ENCODE assay signal across 10 cellular contexts in the genomic region with DNA sequence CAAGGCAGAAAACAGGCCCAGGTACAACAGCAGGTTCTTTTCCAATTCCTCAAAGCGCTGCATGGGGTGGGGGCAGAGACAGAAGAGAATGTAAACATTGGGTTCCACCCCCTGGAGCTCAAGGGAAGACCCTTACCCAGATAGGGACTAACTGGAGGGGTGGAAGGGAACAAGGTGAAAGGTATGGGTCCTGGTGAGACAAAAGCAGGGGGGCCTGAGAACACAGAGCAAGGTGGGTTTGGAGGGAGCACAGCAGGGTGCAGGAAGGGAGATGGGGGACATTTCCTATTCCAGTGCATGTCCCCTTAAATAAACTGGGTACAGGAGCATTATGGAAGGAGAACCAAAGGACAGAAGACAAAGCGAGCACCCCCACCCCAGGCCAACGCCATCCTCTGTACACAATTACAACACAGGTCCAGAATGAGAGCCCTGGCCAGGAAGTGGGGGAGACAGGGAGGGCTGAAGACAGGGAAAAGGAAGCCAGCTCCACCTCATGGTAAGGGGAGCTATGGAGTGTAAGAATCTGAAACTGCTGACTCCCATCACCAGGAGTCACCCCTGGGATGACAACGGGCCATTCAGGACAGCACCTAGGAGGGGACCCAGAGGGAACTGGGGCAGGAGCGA. TPM values are rescaled to one million over a fixed set of nuclear protein-coding genes. Genes with fewer than 3 reads are reported as not detected.
DNase-seq lines count a peak whose midpoint lies in the region; ATAC-seq and TF ChIP-seq lines count a peak whose summit lies in the region.
"Had no signal": no experiment of that assay in that cellular context is flagged by ENCODE, and none has a peak within 500 bp of the region (broad histone marks: within the 10 kb centered on the region; RNA-seq: fewer than 3 reads in every experiment).

No MANE protein-coding gene starts in this region.

- peaks cover 25% of the 10 kb centered on the region for H3K4me1 ChIP-seq in CD8-positive, alpha-beta T cell (ENCODE audit: insufficient read depth, low read length)
- peaks cover 6% of the 10 kb centered on the region for H3K4me1 ChIP-seq in neural progenitor cell
- H3K4me1 ChIP-seq in uterus: peaks cover 18 to 21% of the 10 kb centered on the region in 2 donors
- peaks cover 3% of the 10 kb centered on the region; the same call in 1 of the 2 replicates for H3K4me1 ChIP-seq in SJCRH30

- H3K4me1 Mint-ChIP-seq in CD8-positive, alpha-beta T cell (ENCODE audit: low read depth): peaks cover 22% of the 10 kb centered on the region
- H3K4me1 Mint-ChIP-seq in neural progenitor cell: peaks cover 23% of the 10 kb centered on the region

- peaks cover 10% of the 10 kb centered on the region for H4K20me1 ChIP-seq in neural progenitor cell (ENCODE audit: low read depth)

- peaks cover 25% of the 10 kb centered on the region for H3K36me3 ChIP-seq in CD8-positive, alpha-beta T cell (ENCODE audit: insufficient read depth, low read length)
- no peaks in the 10 kb centered on the region for H3K36me3 ChIP-seq in neural progenitor cell
- no peaks in the 10 kb centered on the region for H3K36me3 ChIP-seq in uterus
- H3K36me3 ChIP-seq in SJCRH30: peaks cover 31% of the 10 kb centered on the region

- no peaks in the 10 kb centered on the region for H3K27me3 ChIP-seq in CD8-positive, alpha-beta T cell (ENCODE audit: insufficient read depth, low read length)
- H3K27me3 ChIP-seq in neural progenitor cell: no peaks in the 10 kb centered on the region
- no peaks in the 10 kb centered on the region for H3K27me3 ChIP-seq in uterus
- no peaks in the 10 kb centered on the region for H3K27me3 ChIP-seq in SJCRH30

- ATAC-seq in CD8-positive, alpha-beta T cell: no peak
- no peak for ATAC-seq in GM18870 (IDR thresholded peaks at IDR 0.05; ENCODE audit: unreplicated experiment)

- H3K27ac Mint-ChIP-seq in CD8-positive, alpha-beta T cell: peak overlapping the region; percentile 41
- H3K27ac Mint-ChIP-seq in neural progenitor cell: no peak overlapping the region

- no peaks in the 10 kb centered on the region for H3K9me3 Mint-ChIP-seq in CD8-positive, alpha-beta T cell
- H3K9me3 Mint-ChIP-seq in neural progenitor cell: no peaks in the 10 kb centered on the region

- POLR2A ChIA-PET in CD8-positive, alpha-beta T cell (lab: Charles Lee): interaction anchor here (0.7 to 1.3 kb wide), 4 partner anchors 10 to 25 kb away, joined by 3 to 4 read pairs (median 3); a partner anchor contains a TSS

- CTCF ChIA-PET in CD8-positive, alpha-beta T cell (lab: Charles Lee): interaction anchor here (1.4 to 1.6 kb wide), 2 partner anchors 14 to 52 kb away, joined by 3 to 5 read pairs; no protein-coding TSS in a partner anchor

- TF ChIP-seq POLR2A in uterus (IDR thresholded peaks at IDR 0.05): no peak

- no peak overlapping the region for H2AFZ ChIP-seq in neural progenitor cell (replicated peaks)

- H3K4me3 ChIP-seq in CD8-positive, alpha-beta T cell (ENCODE audit: low read depth, low read length): no peak overlapping the region
- H3K4me3 ChIP-seq in neural progenitor cell (no peak overlapping the region), uterus (no peak overlapping the region), SJCRH30 (no peak overlapping the region)

- no peak overlapping the region for H3K9ac ChIP-seq in neural progenitor cell

- peaks cover 26% of the 10 kb centered on the region for H3K79me2 ChIP-seq in neural progenitor cell (ENCODE audit: low read depth)

- H3K4me2 ChIP-seq in neural progenitor cell: no peak overlapping the region

- H3K36me3 Mint-ChIP-seq in CD8-positive, alpha-beta T cell: peaks cover 68% of the 10 kb centered on the region
- H3K36me3 Mint-ChIP-seq in neural progenitor cell: peaks cover 17% of the 10 kb centered on the region

- peaks cover 5% of the 10 kb centered on the region for H3F3A ChIP-seq in neural progenitor cell (ENCODE audit: low read depth)

- H3K27me3 Mint-ChIP-seq in CD8-positive, alpha-beta T cell (ENCODE audit: low read depth): no peaks in the 10 kb centered on the region
- H3K27me3 Mint-ChIP-seq in neural progenitor cell (ENCODE audit: insufficient read depth, low read depth): peaks cover 7% of the 10 kb centered on the region

- H3K9me3 ChIP-seq in CD8-positive, alpha-beta T cell (ENCODE audit: low read length): no peaks in the 10 kb centered on the region
- H3K9me3 ChIP-seq in neural progenitor cell (ENCODE audit: low read depth) (no peaks in the 10 kb centered on the region), uterus (no peaks in the 10 kb centered on the region), SJCRH30 (replicated peaks) (no peaks in the 10 kb centered on the region)

- TF ChIP-seq CTCF in CD8-positive, alpha-beta T cell (IDR thresholded peaks at IDR 0.05): no peak
- TF ChIP-seq CTCF in neural progenitor cell (IDR thresholded peaks at IDR 0.05) (no peak), uterus (IDR thresholded peaks at IDR 0.05) (no peak)

- intact Hi-C loops in CD8-positive, alpha-beta T cell (cut with DNase I, micrococcal nuclease): loop anchor here (5.0 to 10.0 kb wide), 2 partner anchors 290 to 568 kb away; a partner anchor contains a TSS
- intact Hi-C loops in uterus (cut with DNase I; ENCODE audit: low total_unique reads): no loop called here

- H3K4me3 Mint-ChIP-seq in CD8-positive, alpha-beta T cell: peak overlapping the region; percentile 24
- peak overlapping the region; percentile 81 for H3K4me3 Mint-ChIP-seq in neural progenitor cell

- DNase-seq in CD8-positive, alpha-beta T cell: no peak
- DNase-seq in M059J (ENCODE audit: low read depth): peak; percentile 32
- peak; percentile 44 for DNase-seq in cerebellar cortex (ENCODE audit: low spot score)
- no peak for DNase-seq in neural progenitor cell (ENCODE audit: low spot score)
- no peak for DNase-seq in uterus
- no peak for DNase-seq in SJCRH30
- DNase-seq: activated CD4-positive, alpha-beta T cell treated with anti-CD3 and anti-CD28 coated beads for 48 hours; SIG-M5 had no signal

- H3K27ac ChIP-seq in CD8-positive, alpha-beta T cell (ENCODE audit: low read depth, low read length): no peak overlapping the region
- H3K27ac ChIP-seq in neural progenitor cell: no peak overlapping the region
- no peak overlapping the region for H3K27ac ChIP-seq in uterus
- no peak overlapping the region for H3K27ac ChIP-seq in SJCRH30

RNA-seq across cellular contexts. Expression of a gene that starts 2.1 kb away (rescaled TPM):
- total RNA-seq in CD8-positive, alpha-beta T cell: 10 to 100 TPM; 35.4 to 35.9 TPM
- total RNA-seq in M059J (2014; rRNA removed; shearing (Covaris generic)): 34.8 and 64.7 TPM in 2 replicates
- total RNA-seq in neural progenitor cell (ENCODE audit: low replicate concordance) (30.4 and 55.1 TPM in 2 replicates), uterus (10 to 100 TPM; 27.9 to 74.7 (median 32.8) TPM)
- total RNA-seq in SJCRH30 (2014; rRNA removed; shearing (Covaris generic)): 52.2 and 52.3 TPM in 2 replicates

RNA-seq across cellular contexts. Expression of a gene that starts 13.1 kb away (rescaled TPM):
- total RNA-seq in CD8-positive, alpha-beta T cell: 10 to 100 TPM; 12.3 to 13.8 TPM
- 25.6 and 45.1 TPM in 2 replicates for total RNA-seq in M059J (2014; rRNA removed; shearing (Covaris generic))
- total RNA-seq in neural progenitor cell (ENCODE audit: low replicate concordance) (8.2 and 23.4 TPM in 2 replicates), uterus (10 to 100 TPM; 20.7 to 50.1 (median 29.9) TPM)
- total RNA-seq in SJCRH30 (2014; rRNA removed; shearing (Covaris generic)): 33.7 and 36.0 TPM in 2 replicates

RNA-seq across cellular contexts. Expression of a gene that starts 17.4 kb away (rescaled TPM):
- total RNA-seq in CD8-positive, alpha-beta T cell: 1 to 10 TPM; 3.0 to 3.1 TPM
- total RNA-seq in M059J (2014; rRNA removed; shearing (Covaris generic)): not detected in 2 replicates
- total RNA-seq in neural progenitor cell (ENCODE audit: low replicate concordance): 0.68 and 4.1 TPM in 2 replicates
- 1 to 10 TPM in 1 of 4 donors, not detected in 3; 1.2 TPM for total RNA-seq in uterus
- total RNA-seq in SJCRH30 (2014; rRNA removed; shearing (Covaris generic)): 10.8 and 13.1 TPM in 2 replicates
- total RNA-seq: NCI-H460 had no signal

RNA-seq across cellular contexts. Expression of a gene that starts 25.2 kb away (rescaled TPM):
- total RNA-seq in CD8-positive, alpha-beta T cell: 100 to 1,000 TPM; 147 to 150 TPM
- 0.17 TPM in 1 of 2 replicates, not detected in the other for total RNA-seq in M059J (2014; rRNA removed; shearing (Covaris generic))
- total RNA-seq in neural progenitor cell (ENCODE audit: low replicate concordance) (1.1 TPM in 1 of 2 replicates, not detected in the other), uterus (1 to 10 TPM in 2 of 4 donors, not detected in 2; 1.0 to 5.3 TPM)
- total RNA-seq in SJCRH30 (2014; rRNA removed; shearing (Covaris generic)): 0.23 and 0.45 TPM in 2 replicates
- total RNA-seq: NCI-H460 had no signal

RNA-seq across cellular contexts. Expression of a gene that starts 38.0 kb away (rescaled TPM):
- total RNA-seq in CD8-positive, alpha-beta T cell: 1 to 10 TPM; 2.3 to 2.4 TPM
- 5.9 and 10.6 TPM in 2 replicates for total RNA-seq in M059J (2014; rRNA removed; shearing (Covaris generic))
- total RNA-seq in neural progenitor cell (ENCODE audit: low replicate concordance): 39.3 and 41.8 TPM in 2 replicates
- total RNA-seq in uterus: 10 to 100 TPM in 3 of 4 donors, 1 to 10 TPM in 1; 2.6 to 21.0 (median 12.7) TPM
- 9.3 and 10.1 TPM in 2 replicates for total RNA-seq in SJCRH30 (2014; rRNA removed; shearing (Covaris generic))

Comparison
In these comparisons a context has a peak if more than half of its experiments do, and no peak if none do; other contexts are left out.
1. DNase-seq: peak in M059J (single experiment) and cerebellar cortex (single experiment); none in CD8-positive, alpha-beta T cell (0 of 7), neural progenitor cell (single experiment), uterus (0 of 2) and SJCRH30 (0 of 2).